Comparison of ENCODE assay signal across 8 cellular contexts in the genomic region with DNA sequence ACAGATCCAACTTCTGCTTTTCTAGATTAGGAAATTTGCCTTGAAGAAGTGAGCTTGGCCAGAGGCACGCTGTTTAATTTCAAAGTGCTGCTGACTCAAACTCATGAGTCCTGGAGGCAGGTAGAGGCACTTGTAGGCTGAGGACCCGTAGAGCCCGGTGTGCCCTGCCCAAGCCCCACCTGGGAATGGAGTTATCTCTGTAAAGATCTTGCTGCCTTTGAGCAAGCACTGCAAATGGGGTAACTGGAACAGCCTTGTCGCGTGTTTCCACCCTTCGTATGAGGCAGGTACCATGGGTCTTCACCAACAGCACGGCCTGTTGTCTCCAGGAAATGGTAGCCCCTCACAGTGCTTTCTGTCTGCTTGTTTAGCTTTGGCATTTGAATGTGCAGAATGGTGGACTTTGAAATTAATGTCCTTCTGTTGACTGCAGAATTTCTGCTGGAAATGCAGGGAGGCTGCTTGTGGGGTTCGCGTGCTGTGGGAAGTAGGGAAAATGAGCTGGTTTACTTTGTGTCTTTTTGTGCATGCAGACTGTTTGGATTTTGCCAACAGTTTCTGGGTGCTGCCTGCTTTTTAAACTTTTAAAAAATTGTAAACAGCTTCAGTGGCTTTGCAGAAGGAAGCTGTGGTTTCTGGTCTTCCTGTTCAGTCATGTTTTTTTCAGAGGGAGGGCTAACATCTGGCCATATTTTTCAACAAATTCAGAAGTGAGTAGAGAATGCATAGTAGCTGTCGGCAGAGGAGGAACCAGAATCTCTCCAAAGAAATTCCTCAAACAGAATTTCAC.
DNase-seq lines count a peak whose midpoint lies in the region; ATAC-seq lines count a peak whose summit lies in the region.

No MANE protein-coding gene starts in this region.

- DNase-seq in AG08396 (ENCODE audit: low spot score): peak; percentile 41
- peak; percentile 86 for DNase-seq in NAMALWA (ENCODE audit: low spot score)
- DNase-seq in amniotic epithelial cell (ENCODE audit: low read depth): peak; percentile 3
- peak; percentile 4 for DNase-seq in midbrain (lab: John Stamatoyannopoulos, UW)
- no peak for DNase-seq in kidney tubule cell (ENCODE audit: low spot score)
- DNase-seq in NCI-H69 (lab: John Stamatoyannopoulos, UW): no peak

- peak; percentile 57 for ATAC-seq in GM19395 (IDR thresholded peaks at IDR 0.05; ENCODE audit: unreplicated experiment)
- no peak for ATAC-seq in GM21528 (IDR thresholded peaks at IDR 0.05; ENCODE audit: low FRiP score, unreplicated experiment)

Comparison
In these comparisons a context has a peak if more than half of its experiments do, and no peak if none do; other contexts are left out.
1. DNase-seq: peak in AG08396 (single experiment), NAMALWA (single experiment), amniotic epithelial cell (single experiment) and midbrain (single experiment); none in kidney tubule cell (single experiment) and NCI-H69 (single experiment).